ENCODE assay signal across 19 cellular contexts in the genomic region with DNA sequence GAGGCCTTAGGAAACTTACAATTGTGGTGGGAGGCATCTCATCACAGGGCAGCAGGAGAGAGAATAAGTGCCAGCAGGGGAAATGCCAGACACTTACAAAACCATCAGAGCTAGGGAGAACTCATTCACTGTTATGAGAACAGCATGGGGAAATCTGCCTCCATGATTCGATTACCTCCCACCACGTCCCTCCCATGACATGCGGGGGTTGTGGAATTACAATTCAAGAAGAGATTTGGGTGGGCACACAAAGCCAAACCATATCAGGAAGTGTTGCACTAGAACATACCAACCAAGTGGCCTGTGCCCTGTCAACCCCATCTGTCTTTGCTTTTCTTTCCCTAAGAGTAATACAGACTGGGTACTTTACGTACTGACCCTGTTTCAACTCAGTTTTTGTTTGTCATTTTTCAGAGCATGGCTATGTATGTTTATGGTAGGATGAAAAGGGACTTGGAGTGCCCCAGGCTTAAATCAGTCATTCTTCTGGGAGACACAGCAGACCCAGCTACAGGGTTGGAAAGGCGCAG. TPM values are rescaled to one million over a fixed set of nuclear protein-coding genes. Genes with fewer than 3 reads are reported as not detected.
DNase-seq lines count a peak whose midpoint lies in the region; ATAC-seq and TF ChIP-seq lines count a peak whose summit lies in the region.
"Had no signal": no experiment of that assay in that cellular context is flagged by ENCODE, and none has a peak within 500 bp of the region (broad histone marks: within the 10 kb centered on the region; RNA-seq: fewer than 3 reads in every experiment).

No MANE protein-coding gene starts in this region.

- H4K8ac ChIP-seq in mesendoderm (ENCODE audit: low read depth, low read length) = no peak overlapping the region

- H3K23ac ChIP-seq in mesendoderm (ENCODE audit: low read length) = peak overlapping the region; percentile 17

- CTCF ChIA-PET in PC-3 (lab: Charles Lee) = no interaction called here

- H4K20me1 ChIP-seq in smooth muscle cell (ENCODE audit: low read depth) (no peaks in the 10 kb centered on the region), PC-3 (ENCODE audit: low read length) (no peaks in the 10 kb centered on the region)

- no peak for ATAC-seq in upper lobe of left lung (ENCODE audit: low FRiP score in 2 of 2)
- no peak for ATAC-seq in PC-3

- TF ChIP-seq EP300 in upper lobe of left lung (IDR thresholded peaks at IDR 0.05) = no peak

- H3F3A ChIP-seq in smooth muscle cell (ENCODE audit: low read depth) = peaks cover 19% of the 10 kb centered on the region
- peaks cover 6% of the 10 kb centered on the region for H3F3A ChIP-seq in PC-3 (ENCODE audit: low read length, unreplicated experiment)

- H3K4me2 ChIP-seq in mesendoderm (ENCODE audit: low read length) = no peak overlapping the region
- H3K4me2 ChIP-seq in smooth muscle cell = no peak overlapping the region
- H3K4me2 ChIP-seq in PC-3 (ENCODE audit: low read length) = no peak overlapping the region

- BruUV-seq in PC-3 (replicated peaks; lab: Mats Ljungman, UMichigan) = no TSS peak

- no peaks in the 10 kb centered on the region for H3K79me1 ChIP-seq in mesendoderm (ENCODE audit: low read length)

- no CpG with 5 or more reads among the region's 5 CpGs for WGBS in mesendoderm (ENCODE audit: extremely low coverage, insufficient coverage, low lambda C conversion rate)
- WGBS in smooth muscle cell (ENCODE audit: low lambda C conversion rate) = 62% methylated on average over 5 of the region's 5 CpGs
- WGBS in upper lobe of left lung, 2 donors = 94 to 96% methylated on average over 5 of the region's 5 CpGs

- no peak overlapping the region for H3K9ac ChIP-seq in mesendoderm (ENCODE audit: low read length)
- H3K9ac ChIP-seq in smooth muscle cell (ENCODE audit: low read depth) = no peak overlapping the region
- H3K9ac ChIP-seq in PC-3 (ENCODE audit: low read length) = no peak overlapping the region

- no peaks in the 10 kb centered on the region for H3K4me1 ChIP-seq in mesendoderm (ENCODE audit: control insufficient read depth, low read depth, low read length)
- no peaks in the 10 kb centered on the region for H3K4me1 ChIP-seq in smooth muscle cell (ENCODE audit: low read depth)
- H3K4me1 ChIP-seq in upper lobe of left lung = peaks cover 0 to 9% (median 6%) of the 10 kb centered on the region in 4 donors
- peaks cover 26% of the 10 kb centered on the region for H3K4me1 ChIP-seq in PC-3 (ENCODE audit: insufficient read depth, low read length)
- H3K4me1 ChIP-seq: Caco-2 had no signal

- no peak overlapping the region for H2AK5ac ChIP-seq in mesendoderm (ENCODE audit: low read length)

- no peaks in the 10 kb centered on the region for H3K79me2 ChIP-seq in mesendoderm (ENCODE audit: control insufficient read depth, insufficient read depth, low read length)
- no peaks in the 10 kb centered on the region for H3K79me2 ChIP-seq in smooth muscle cell (ENCODE audit: low read depth)
- no peaks in the 10 kb centered on the region for H3K79me2 ChIP-seq in PC-3 (ENCODE audit: low read length)

- no peak overlapping the region for H2BK120ac ChIP-seq in mesendoderm (ENCODE audit: low read depth, low read length)

- no peak overlapping the region for H3K56ac ChIP-seq in mesendoderm (ENCODE audit: low read length)

- POLR2A ChIA-PET in PC-3 (lab: Charles Lee; ENCODE audit: unreplicated experiment) = no interaction called here

- no peak overlapping the region for H3K4ac ChIP-seq in mesendoderm (ENCODE audit: low read depth, low read length)

- no peak for TF ChIP-seq CTCF in AG10803 (conservative IDR thresholded peaks at IDR 0.05; ENCODE audit: low read length)
- TF ChIP-seq CTCF in smooth muscle cell (IDR thresholded peaks at IDR 0.05; ENCODE audit: borderline replicate concordance, insufficient read depth, poor library complexity, severe bottlenecking) = no peak
- no peak for TF ChIP-seq CTCF in upper lobe of left lung (IDR thresholded peaks at IDR 0.05)
- no peak for TF ChIP-seq CTCF in PC-3 (conservative IDR thresholded peaks at IDR 0.05; ENCODE audit: low read depth, low read length)

- no peak overlapping the region for H2BK15ac ChIP-seq in mesendoderm (replicated peaks; ENCODE audit: low read depth)

- no peak for TF ChIP-seq POLR2A in upper lobe of left lung (IDR thresholded peaks at IDR 0.05)

- no peak overlapping the region for H3K18ac ChIP-seq in mesendoderm (ENCODE audit: low read length)

- no peak overlapping the region for H2BK5ac ChIP-seq in mesendoderm (ENCODE audit: low read length)

- intact Hi-C loops in PC-3 (cut with micrococcal nuclease) = no loop called here

- H3K27me3 ChIP-seq in mesendoderm (ENCODE audit: insufficient read depth, low read length, poor library complexity) (no peaks in the 10 kb centered on the region), smooth muscle cell (ENCODE audit: low read depth) (no peaks in the 10 kb centered on the region), upper lobe of left lung (no peaks in the 10 kb centered on the region), PC-3 (ENCODE audit: low read length) (no peaks in the 10 kb centered on the region)

- no peaks in the 10 kb centered on the region for H3K36me3 ChIP-seq in mesendoderm (ENCODE audit: control insufficient read depth, insufficient read depth, low read length)
- H3K36me3 ChIP-seq in smooth muscle cell (ENCODE audit: low read depth) = peaks cover 7% of the 10 kb centered on the region
- H3K36me3 ChIP-seq in upper lobe of left lung = no peaks in the 10 kb centered on the region
- H3K36me3 ChIP-seq in PC-3 (ENCODE audit: low read depth, low read length) = no peaks in the 10 kb centered on the region

- H3K4me3 ChIP-seq in AG10803 (ENCODE audit: low read length) (no peak overlapping the region), mesendoderm (ENCODE audit: low read length) (no peak overlapping the region), smooth muscle cell (no peak overlapping the region), upper lobe of left lung (no peak overlapping the region), PC-3 (ENCODE audit: low read length) (no peak overlapping the region)

- no peak overlapping the region for H2AFZ ChIP-seq in smooth muscle cell (ENCODE audit: low read depth)
- H2AFZ ChIP-seq in PC-3 (ENCODE audit: low read length) = no peak overlapping the region

- DNase-seq in AG10803 (ENCODE audit: low read depth) (peak; percentile 50), amniotic epithelial cell (ENCODE audit: low read depth) (peak; percentile 57), mesendoderm (no peak), smooth muscle cell (lab: John Stamatoyannopoulos, UW; ENCODE audit: unreplicated experiment) (no peak), G401 (ENCODE audit: low spot score) (no peak), upper lobe of left lung (no peak), middle frontal gyrus (ENCODE audit: extremely low spot score, low spot score) (no peak), PC-3 (no peak)
- DNase-seq: Caco-2, EL, H9, KBM-7, MV-4-11, NCI-H1417, NCI-H1930, NCI-H748 treated with DMSO at 0.1 percent for 48 hours, OCI-M1, RPMI8226, SIG-M5 had no signal

- in situ Hi-C loops in G401 (cut with HindIII; ENCODE audit: low sequenced_read_pairs) = no loop called here

- H4K5ac ChIP-seq in mesendoderm (ENCODE audit: low read length) = no peak overlapping the region

- no peaks in the 10 kb centered on the region for H3K9me3 ChIP-seq in smooth muscle cell (replicated peaks; ENCODE audit: low read depth)
- H3K9me3 ChIP-seq in upper lobe of left lung = no peaks in the 10 kb centered on the region
- H3K9me3 ChIP-seq in PC-3 (ENCODE audit: low read length) = no peaks in the 10 kb centered on the region
- H3K9me3 ChIP-seq: Caco-2 had no signal

- H3K27ac ChIP-seq in mesendoderm (ENCODE audit: low read depth, low read length) (no peak overlapping the region), smooth muscle cell (ENCODE audit: low read depth) (peak overlapping the region; percentile 29), upper lobe of left lung (no peak overlapping the region), PC-3 (ENCODE audit: low read length) (no peak overlapping the region)

- no peaks in the 10 kb centered on the region for H3K9me2 ChIP-seq in PC-3 (replicated peaks; ENCODE audit: low read length)

RNA-seq across cellular contexts. Expression of gene TGFBR1, which starts 58.3 kb away (rescaled TPM):
- polyA plus RNA-seq in mesendoderm (2013, experiment 1 of 2) = 21.7 TPM
- polyA plus RNA-seq in mesendoderm (2013, experiment 2 of 2) = 21.0 TPM
- total RNA-seq in smooth muscle cell (240 and 267 TPM in 2 replicates), upper lobe of left lung (10 to 100 TPM; 13.6 to 63.1 (median 37.9) TPM), PC-3 (2014; rRNA removed) (9.5 and 13.2 TPM in 2 replicates)
- 77.0 and 87.8 TPM in 2 replicates for polyA plus RNA-seq in smooth muscle cell
- total RNA-seq in G401 (2014; rRNA removed; shearing (Covaris generic)) = 16.2 and 16.9 TPM in 2 replicates

Comparison
In these comparisons a context has a peak if more than half of its experiments do, and no peak if none do; other contexts are left out.
1. DNase-seq: peak in AG10803 (single experiment) and amniotic epithelial cell (single experiment); none in mesendoderm (single experiment), smooth muscle cell (single experiment), G401 (single experiment), upper lobe of left lung (0 of 2), middle frontal gyrus (single experiment) and PC-3 (single experiment).